Comparison of ENCODE assay signal across 21 cellular contexts in the genomic region with DNA sequence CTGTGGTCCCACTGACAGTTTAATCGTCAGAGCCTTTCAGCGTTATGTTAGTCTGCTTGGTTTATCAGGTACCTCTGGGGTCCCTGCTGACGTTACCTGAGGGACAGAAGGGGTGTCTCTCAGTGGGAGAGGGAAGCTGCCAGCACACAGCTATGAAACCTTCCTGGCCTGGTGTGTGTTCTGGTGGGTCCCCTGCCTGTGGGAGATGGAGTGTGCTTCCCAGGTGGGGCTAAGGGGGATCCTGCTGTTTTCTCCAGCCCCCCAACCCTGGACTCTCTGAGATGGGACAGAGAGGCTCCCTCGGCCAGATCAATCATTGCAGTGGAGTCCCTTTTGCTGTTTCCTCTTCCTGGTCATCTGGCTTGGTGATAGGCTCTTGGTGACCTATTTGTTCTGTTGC.
"Had no signal": no experiment of that assay in that cellular context is flagged by ENCODE, and none has a peak within 500 bp of the region (broad histone marks: within the 10 kb centered on the region; RNA-seq: fewer than 3 reads in every experiment).

No MANE protein-coding gene starts in this region.

- H3K4me3 ChIP-seq: MG63 had no signal

- H3K9me3 ChIP-seq: SK-N-SH had no signal

- H3K27me3 ChIP-seq: MG63 had no signal

- DNase-seq: IMR-90, Karpas-422, KG1, MG63, NCI-H1092, NCI-H1105 treated with DMSO at 0.1 percent for 48 hours, NCI-H1417 treated with DMSO at 0.1 percent for 48 hours, NCI-H187, NCI-H2029, NCI-H2081 treated with DMSO at 0.1 percent for 48 hours, NCI-H2171, NCI-H226, NCI-H446, NCI-H510A, NCI-H524 treated with DMSO at 0.1 percent for 48 hours, NCI-H69, NCI-H774, SHP77, SK-N-SH, SW 1271 had no signal

- H3K4me2 ChIP-seq: SK-N-SH had no signal

- H3K9ac ChIP-seq: SK-N-SH had no signal

- H3K27ac ChIP-seq: RWPE1 had no signal
